In genomic region chr2:187934236-187934635, GRCh38 we compare ENCODE assay signal across 20 cellular contexts.
"Had no signal": no experiment of that assay in that cellular context is flagged by ENCODE, and none has a peak within 500 bp of the region (broad histone marks: within the 10 kb centered on the region; RNA-seq: fewer than 3 reads in every experiment).

No MANE protein-coding gene starts in this region.

- FAIRE-seq: RCC 7860, TTC549 had no signal

- ATAC-seq: activated CD8-positive, alpha-beta memory T cell treated with anti-CD3 and anti-CD28 coated beads, Interleukin-2, amount 10 ng/mL, durations not matched to agents 7 days and 5 days; PC-3; T-helper 17 cell had no signal

- DNase-seq: activated B cell treated with CpG ODN at 0.5 μM for 24 hours; activated CD4-positive, alpha-beta T cell treated with anti-CD3 and anti-CD28 coated beads for 1 hour; activated CD4-positive, alpha-beta T cell treated with anti-CD3 and anti-CD28 coated beads, Interleukin-2, amount 10 ng/mL, durations not matched to agents 24 days and 14 days; activated CD4-positive, alpha-beta T cell treated with anti-CD3 and anti-CD28 coated beads, Interleukin-2, amount 50 U/mL, for 48 hours; activated CD8-positive, alpha-beta memory T cell treated with anti-CD3 and anti-CD28 coated beads, Interleukin-2, amount 10 ng/mL, durations not matched to agents 7 days and 5 days; activated effector memory CD4-positive, alpha-beta T cell treated with Interleukin-2 at 50 U/mL for 16 hours; activated naive CD4-positive, alpha-beta T cell; activated T-cell treated with anti-CD3 and anti-CD28 coated beads, Interleukin-2, amount 50 U/mL, for 24 hours; NCI-H1048; NCI-H146; NCI-H187 treated with DMSO at 0.1 percent for 48 hours; NCI-H2081 treated with DMSO at 0.1 percent for 48 hours; NCI-H524 treated with DMSO at 0.1 percent for 48 hours; NCI-H82; PC-3; SIG-M5; T-helper 17 cell; T-helper 9 cell had no signal
